35 cellular contexts compared by ENCODE assay signal in genomic region chr5:55492449-55492848, GRCh38. TPM values are rescaled to one million over a fixed set of nuclear protein-coding genes. Genes with fewer than 3 reads are reported as not detected.
DNase-seq lines count a peak whose midpoint lies in the region; ATAC-seq, FAIRE-seq and TF ChIP-seq lines count a peak whose summit lies in the region.
"Had no signal": no experiment of that assay in that cellular context is flagged by ENCODE, and none has a peak within 500 bp of the region (broad histone marks: within the 10 kb centered on the region; RNA-seq: fewer than 3 reads in every experiment).

No MANE protein-coding gene starts in this region.

- TF ChIP-seq CTCF in MCF 10A (IDR thresholded peaks at IDR 0.05; ENCODE audit: unreplicated experiment) (no peak), breast epithelium (IDR thresholded peaks at IDR 0.05) (no peak), chondrocyte (IDR thresholded peaks at IDR 0.05) (no peak), keratinocyte (optimal IDR thresholded peaks at IDR 0.05 in 1 of 3, IDR thresholded peaks at IDR 0.05 in 1 of 3, conservative IDR thresholded peaks at IDR 0.05 in 1 of 3; ENCODE audit: extremely low read depth in 1 of 3, insufficient read depth in 2 of 3, low read length in 3 of 3) (no peak), vagina (IDR thresholded peaks at IDR 0.05) (no peak)

- peak; percentile 4 for DNase-seq in MCF 10A (ENCODE audit: unreplicated experiment)
- DNase-seq in breast epithelium (ENCODE audit: low spot score in 2 of 2) = no peak
- no peak for DNase-seq in chondrocyte (ENCODE audit: low spot score)
- DNase-seq in keratinocyte (ENCODE audit: low read depth, low spot score) = no peak
- DNase-seq in HCEC 1CT = no peak
- no peak for DNase-seq in activated CD4-positive, alpha-beta memory T cell treated with anti-CD3 and anti-CD28 coated beads, Interleukin-2, amount 10 ng/mL, durations not matched to agents 7 days and 5 days
- no peak for DNase-seq in vagina (ENCODE audit: extremely low spot score in 2 of 2)
- DNase-seq: 8988T; activated CD4-positive, alpha-beta T cell treated with anti-CD3 and anti-CD28 coated beads for 1 hour; activated CD8-positive, alpha-beta memory T cell treated with anti-CD3 and anti-CD28 coated beads, Interleukin-2, amount 50 U/mL, for 48 hours; activated CD8-positive, alpha-beta T cell treated with anti-CD3 and anti-CD28 coated beads for 36 hours; activated naive CD4-positive, alpha-beta T cell treated with anti-CD3 and anti-CD28 coated beads, Interleukin-2, amount 10 ng/mL, durations not matched to agents 7 days and 5 days; adrenal gland; brain microvascular endothelial cell; C1 segment of cervical spinal cord; COR-L47; glutamatergic neuron; Kasumi-1; kidney; lower lobe of right lung; natural killer cell; NCI-H1417 treated with DMSO at 0.1 percent for 48 hours; NCI-H2029 treated with DMSO at 0.1 percent for 48 hours; NCI-H226; NCI-H526 treated with DMSO at 0.1 percent for 48 hours; PC-9; stimulated activated CD4-positive, alpha-beta T cell treated with anti-CD3 and anti-CD28 coated beads, Interleukin-4, amount 100 ng/mL, for 24 hours; trophoblast cell had no signal

- no peak for TF ChIP-seq POLR2A in breast epithelium (IDR thresholded peaks at IDR 0.05)
- no peak for TF ChIP-seq POLR2A in vagina (IDR thresholded peaks at IDR 0.05)

- H3K4me3 Mint-ChIP-seq in MCF 10A (ENCODE audit: unreplicated experiment) = no peak overlapping the region
- H3K4me3 Mint-ChIP-seq in chondrocyte (ENCODE audit: unreplicated experiment) = no peak overlapping the region
- no peak overlapping the region for H3K4me3 Mint-ChIP-seq in activated CD4-positive, alpha-beta memory T cell treated with anti-CD3 and anti-CD28 coated beads, Interleukin-2, amount 10 ng/mL, durations not matched to agents 7 days and 5 days
- H3K4me3 Mint-ChIP-seq: activated CD8-positive, alpha-beta T cell treated with anti-CD3 and anti-CD28 coated beads for 36 hours; activated naive CD4-positive, alpha-beta T cell treated with anti-CD3 and anti-CD28 coated beads, Interleukin-2, amount 10 ng/mL, durations not matched to agents 7 days and 5 days; natural killer cell; T-helper 1 cell treated with Interleukin-12 subunit alpha and Interleukin-12 subunit beta and Interleukin-4 antibody, amounts not matched to agents 30 μg/mL and 1 μg/mL, for 36 hours had no signal

- no peaks in the 10 kb centered on the region for H3K36me3 Mint-ChIP-seq in MCF 10A (ENCODE audit: insufficient read depth, unreplicated experiment)
- H3K36me3 Mint-ChIP-seq in chondrocyte (ENCODE audit: low read depth) = peaks cover 5% of the 10 kb centered on the region
- H3K36me3 Mint-ChIP-seq in activated CD4-positive, alpha-beta memory T cell treated with anti-CD3 and anti-CD28 coated beads, Interleukin-2, amount 10 ng/mL, durations not matched to agents 7 days and 5 days (ENCODE audit: low read depth) = peaks cover 3% of the 10 kb centered on the region
- H3K36me3 Mint-ChIP-seq: natural killer cell had no signal

- no peak overlapping the region for H3K27ac Mint-ChIP-seq in MCF 10A (ENCODE audit: low read depth, unreplicated experiment)
- peak overlapping the region; percentile 66 for H3K27ac Mint-ChIP-seq in chondrocyte (ENCODE audit: unreplicated experiment)
- no peak overlapping the region for H3K27ac Mint-ChIP-seq in activated CD4-positive, alpha-beta memory T cell treated with anti-CD3 and anti-CD28 coated beads, Interleukin-2, amount 10 ng/mL, durations not matched to agents 7 days and 5 days
- H3K27ac Mint-ChIP-seq: activated CD8-positive, alpha-beta T cell treated with anti-CD3 and anti-CD28 coated beads for 36 hours; activated naive CD4-positive, alpha-beta T cell treated with anti-CD3 and anti-CD28 coated beads, Interleukin-2, amount 10 ng/mL, durations not matched to agents 7 days and 5 days; natural killer cell; T-helper 1 cell treated with Interleukin-12 subunit alpha and Interleukin-12 subunit beta and Interleukin-4 antibody, amounts not matched to agents 30 μg/mL and 1 μg/mL, for 36 hours had no signal

- H3K9me3 Mint-ChIP-seq in MCF 10A (ENCODE audit: unreplicated experiment) (no peaks in the 10 kb centered on the region), chondrocyte (ENCODE audit: low read depth) (no peaks in the 10 kb centered on the region)
- no peaks in the 10 kb centered on the region for H3K9me3 Mint-ChIP-seq in activated CD4-positive, alpha-beta memory T cell treated with anti-CD3 and anti-CD28 coated beads, Interleukin-2, amount 10 ng/mL, durations not matched to agents 7 days and 5 days
- H3K9me3 Mint-ChIP-seq: activated CD8-positive, alpha-beta T cell treated with anti-CD3 and anti-CD28 coated beads for 36 hours; activated naive CD4-positive, alpha-beta T cell treated with anti-CD3 and anti-CD28 coated beads, Interleukin-2, amount 10 ng/mL, durations not matched to agents 7 days and 5 days; natural killer cell; T-helper 1 cell treated with Interleukin-12 subunit alpha and Interleukin-12 subunit beta and Interleukin-4 antibody, amounts not matched to agents 30 μg/mL and 1 μg/mL, for 36 hours had no signal

- H3K4me1 ChIP-seq in breast epithelium = no peaks in the 10 kb centered on the region
- H3K4me1 ChIP-seq in keratinocyte (ENCODE audit: control insufficient read depth, extremely low read depth, insufficient read depth, low read length) = no peaks in the 10 kb centered on the region
- H3K4me1 ChIP-seq in vagina = peaks cover 11% of the 10 kb centered on the region
- H3K4me1 ChIP-seq: lower lobe of right lung had no signal

- H3K9me1 ChIP-seq in keratinocyte (ENCODE audit: control insufficient read depth, extremely low read depth, insufficient read depth, low read length) = no peaks in the 10 kb centered on the region

- H3K79me2 ChIP-seq in keratinocyte (ENCODE audit: control insufficient read depth, insufficient read depth, low read length) = no peaks in the 10 kb centered on the region

- intact Hi-C loops in MCF 10A (cut with micrococcal nuclease) (no loop called here), breast epithelium (cut with DNase I; ENCODE audit: low total_unique reads) (no loop called here), vagina (cut with DNase I) (no loop called here)

- peaks cover 6% of the 10 kb centered on the region for H3K4me1 Mint-ChIP-seq in MCF 10A (ENCODE audit: insufficient read depth, unreplicated experiment)
- peaks cover 9% of the 10 kb centered on the region for H3K4me1 Mint-ChIP-seq in chondrocyte (ENCODE audit: low read depth)
- no peaks in the 10 kb centered on the region for H3K4me1 Mint-ChIP-seq in activated CD4-positive, alpha-beta memory T cell treated with anti-CD3 and anti-CD28 coated beads, Interleukin-2, amount 10 ng/mL, durations not matched to agents 7 days and 5 days
- H3K4me1 Mint-ChIP-seq: activated naive CD4-positive, alpha-beta T cell treated with anti-CD3 and anti-CD28 coated beads, Interleukin-2, amount 10 ng/mL, durations not matched to agents 7 days and 5 days; natural killer cell had no signal

- H3K36me3 ChIP-seq in breast epithelium (no peaks in the 10 kb centered on the region), keratinocyte (ENCODE audit: control insufficient read depth in 2 of 2, extremely low read depth in 1 of 2, insufficient read depth in 2 of 2, low read length in 2 of 2) (no peaks in the 10 kb centered on the region), vagina (no peaks in the 10 kb centered on the region)
- H3K36me3 ChIP-seq: adrenal gland, brain microvascular endothelial cell had no signal

- CTCF ChIA-PET in MCF 10A (lab: Yijun Ruan, JAX) = interaction anchor here (0.6 kb wide), 1 partner anchor 49 kb away, joined by 3 read pairs; no protein-coding TSS in a partner anchor
- CTCF ChIA-PET in activated CD4-positive, alpha-beta memory T cell treated with anti-CD3 and anti-CD28 coated beads, Interleukin-2, amount 10 ng/mL, durations not matched to agents 7 days and 5 days (lab: Charles Lee) = no interaction called here

- POLR2A ChIA-PET in MCF 10A (lab: Yijun Ruan, JAX) = interaction anchor here (0.6 kb wide), 1 partner anchor 292 kb away, joined by 3 read pairs; no protein-coding TSS in a partner anchor
- POLR2A ChIA-PET in activated CD4-positive, alpha-beta memory T cell treated with anti-CD3 and anti-CD28 coated beads, Interleukin-2, amount 10 ng/mL, durations not matched to agents 7 days and 5 days (lab: Charles Lee) = no interaction called here

- FAIRE-seq in keratinocyte (lab: Jason Lieb, UNC) = peak; percentile 78
- FAIRE-seq: colon, GM12892, kidney, TTC549 had no signal

- H3K9me3 ChIP-seq in breast epithelium (no peaks in the 10 kb centered on the region), keratinocyte (ENCODE audit: control insufficient read depth, low read depth, low read length) (no peaks in the 10 kb centered on the region), vagina (no peaks in the 10 kb centered on the region)
- H3K9me3 ChIP-seq: adrenal gland, lower lobe of right lung, mucosa of descending colon had no signal

- peak overlapping the region in 1 of 2 donors; percentile 50 for H3K27ac ChIP-seq in breast epithelium
- no peak overlapping the region for H3K27ac ChIP-seq in keratinocyte (ENCODE audit: control insufficient read depth, insufficient read depth, low read length)
- no peak overlapping the region for H3K27ac ChIP-seq in vagina
- H3K27ac ChIP-seq: adrenal gland, brain microvascular endothelial cell, lower lobe of right lung, PC-9, SK-N-MC had no signal

- no peaks in the 10 kb centered on the region for H4K20me1 ChIP-seq in keratinocyte (ENCODE audit: control insufficient read depth, extremely low read depth, insufficient read depth, low read length)

- H2AFZ ChIP-seq in keratinocyte (ENCODE audit: control insufficient read depth, low read length) = no peak overlapping the region
- H2AFZ ChIP-seq: PC-9 had no signal

- H3K27me3 Mint-ChIP-seq in MCF 10A (ENCODE audit: insufficient read depth, unreplicated experiment) = no peaks in the 10 kb centered on the region
- no peaks in the 10 kb centered on the region for H3K27me3 Mint-ChIP-seq in chondrocyte (ENCODE audit: low read depth)
- no peaks in the 10 kb centered on the region for H3K27me3 Mint-ChIP-seq in activated CD4-positive, alpha-beta memory T cell treated with anti-CD3 and anti-CD28 coated beads, Interleukin-2, amount 10 ng/mL, durations not matched to agents 7 days and 5 days
- H3K27me3 Mint-ChIP-seq: activated CD8-positive, alpha-beta T cell treated with anti-CD3 and anti-CD28 coated beads for 36 hours; activated naive CD4-positive, alpha-beta T cell treated with anti-CD3 and anti-CD28 coated beads, Interleukin-2, amount 10 ng/mL, durations not matched to agents 7 days and 5 days had no signal

- H3K9ac ChIP-seq in keratinocyte (ENCODE audit: control insufficient read depth, extremely low read depth, insufficient read depth, low read length) = no peak overlapping the region

- BruUV-seq in MCF 10A (replicated peaks; lab: Mats Ljungman, UMichigan) = no TSS peak

- no peak overlapping the region for H3K4me2 ChIP-seq in keratinocyte (ENCODE audit: control insufficient read depth, extremely low read depth, insufficient read depth, low read depth, low read length)
- H3K4me2 ChIP-seq: PC-9 had no signal

- ATAC-seq in GM21576 (IDR thresholded peaks at IDR 0.05; ENCODE audit: unreplicated experiment) = no peak
- ATAC-seq: activated CD8-positive, alpha-beta T cell treated with anti-CD3 and anti-CD28 coated beads for 36 hours; lower lobe of right lung; mucosa of descending colon; natural killer cell had no signal

- no peak overlapping the region for H3K4me3 ChIP-seq in breast epithelium
- H3K4me3 ChIP-seq in keratinocyte (ENCODE audit: control insufficient read depth in 2 of 3, extremely low read depth in 1 of 3, insufficient read depth in 2 of 3, low read depth in 1 of 3, low read length in 3 of 3) = no peak overlapping the region
- H3K4me3 ChIP-seq in vagina = no peak overlapping the region
- H3K4me3 ChIP-seq: adrenal gland, lower lobe of right lung, mucosa of descending colon, PC-9, SK-N-MC had no signal

- dilution Hi-C loops in keratinocyte (cut with MboI; ENCODE audit: extremely low pct_ligation_motif_present, low sequenced_read_pairs) = no loop called here

- H3K27me3 ChIP-seq in breast epithelium (no peaks in the 10 kb centered on the region), keratinocyte (ENCODE audit: control insufficient read depth, extremely low read depth, insufficient read depth, low read length) (no peaks in the 10 kb centered on the region), vagina (no peaks in the 10 kb centered on the region)
- H3K27me3 ChIP-seq: adrenal gland, brain microvascular endothelial cell had no signal

RNA-seq across cellular contexts. Expression of gene PLPP1, which starts 42.3 kb away (rescaled TPM):
- total RNA-seq in MCF 10A (2022) = 7.5 and 10.4 TPM in 2 replicates
- 100 to 1,000 TPM; 177 to 339 (median 237) TPM for total RNA-seq in breast epithelium
- total RNA-seq in chondrocyte = 58.4 to 73.7 TPM (median 67.8 TPM) in 3 replicates
- polyA plus RNA-seq in keratinocyte = 12.8 to 13.5 TPM (median 13.2 TPM) in 3 replicates
- 2.1 TPM for polyA plus RNA-seq in keratinocyte (2011; ENCODE audit: low read depth)
- 9.4 and 13.0 TPM in 2 replicates for polyA plus RNA-seq in keratinocyte (2011; cell fraction: cytosol; rRNA removed)
- polyA plus RNA-seq in keratinocyte (2011; cell fraction: nucleus; rRNA removed) = 19.9 and 21.4 TPM in 2 replicates
- polyA plus RNA-seq in keratinocyte (2012; ENCODE audit: low replicate concordance) = 7.3 and 8.9 TPM in 2 replicates
- polyA minus RNA-seq in keratinocyte = 3.0 to 13.3 TPM (median 11.1 TPM) in 3 replicates
- 17.6 TPM for polyA minus RNA-seq in keratinocyte (2011; cell fraction: cytosol; rRNA and poly(A)+ RNA removed)
- 8.9 and 11.9 TPM in 2 replicates for polyA minus RNA-seq in keratinocyte (2011; cell fraction: nucleus; rRNA and poly(A)+ RNA removed)
- total RNA-seq in activated CD4-positive, alpha-beta memory T cell treated with anti-CD3 and anti-CD28 coated beads, Interleukin-2, amount 10 ng/mL, durations not matched to agents 7 days and 5 days = 1 to 10 TPM; 8.9 to 9.0 TPM
- 283 TPM for total RNA-seq in vagina
